In the genomic region with DNA sequence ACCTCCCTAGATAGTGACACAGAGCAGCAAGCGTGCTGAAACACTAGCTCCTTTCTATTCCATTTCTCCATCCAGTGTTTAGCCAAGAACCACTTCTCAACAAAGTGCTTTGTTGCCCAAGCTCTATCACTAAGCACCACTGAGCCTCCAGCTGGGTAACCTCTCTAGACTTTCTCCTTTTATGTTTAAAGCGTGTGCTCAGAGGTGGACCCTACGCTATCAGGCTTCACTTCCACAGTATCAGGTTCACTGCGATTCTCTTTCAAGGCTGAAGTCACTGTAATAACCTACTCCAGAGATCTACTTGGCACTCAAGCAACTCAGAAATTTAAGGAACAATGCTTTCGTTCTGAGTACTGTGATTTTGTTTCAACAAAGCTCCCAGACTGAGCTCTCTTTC, we compare ENCODE assay signal across 17 cellular contexts.
DNase-seq lines count a peak whose midpoint lies in the region; ATAC-seq, FAIRE-seq and TF ChIP-seq lines count a peak whose summit lies in the region.
"Had no signal": no experiment of that assay in that cellular context is flagged by ENCODE, and none has a peak within 500 bp of the region (broad histone marks: within the 10 kb centered on the region; RNA-seq: fewer than 3 reads in every experiment).

No MANE protein-coding gene starts in this region.

- POLR2A ChIA-PET in HepG2 (lab: Yijun Ruan, JAX): no interaction called here

- H4K20me1 ChIP-seq in HepG2 (ENCODE audit: insufficient read depth, low read length): no peaks in the 10 kb centered on the region

- H3K27me3 ChIP-seq in HepG2 (ENCODE audit: control insufficient read depth in 1 of 2, insufficient read depth in 2 of 2, low read length in 2 of 2) (no peaks in the 10 kb centered on the region), right lobe of liver (no peaks in the 10 kb centered on the region), esophagus muscularis mucosa (no peaks in the 10 kb centered on the region), psoas muscle (ENCODE audit: insufficient read depth in 3 of 3, low read length in 2 of 3) (no peaks in the 10 kb centered on the region), tibial nerve (no peaks in the 10 kb centered on the region)
- H3K27me3 ChIP-seq: MG63 had no signal

- H3K4me3 ChIP-seq in HepG2 (replicated peaks in 1 of 3; ENCODE audit: insufficient read depth in 1 of 3, low read depth in 2 of 3, low read length in 3 of 3) (no peak overlapping the region), right lobe of liver (no peak overlapping the region), esophagus muscularis mucosa (no peak overlapping the region), psoas muscle (no peak overlapping the region), tibial nerve (no peak overlapping the region)
- H3K4me3 ChIP-seq: A549, GM23248, MG63 had no signal

- no peak for TF ChIP-seq POLR2A in HepG2 (IDR thresholded peaks at IDR 0.05; ENCODE audit: insufficient read depth in 1 of 2, low read depth in 2 of 2, low read length in 2 of 2)
- TF ChIP-seq POLR2A in right lobe of liver (IDR thresholded peaks at IDR 0.05): no peak
- TF ChIP-seq POLR2A in esophagus muscularis mucosa (IDR thresholded peaks at IDR 0.05; ENCODE audit: low read depth): no peak
- TF ChIP-seq POLR2A in tibial nerve (IDR thresholded peaks at IDR 0.05): no peak

- no peak for TF ChIP-seq CTCF in HepG2 (CRISPR knock-in tag; IDR thresholded peaks at IDR 0.05)
- TF ChIP-seq CTCF in right lobe of liver (IDR thresholded peaks at IDR 0.05): no peak
- no peak for TF ChIP-seq CTCF in esophagus muscularis mucosa (IDR thresholded peaks at IDR 0.05)
- TF ChIP-seq CTCF in psoas muscle (IDR thresholded peaks at IDR 0.05): no peak
- no peak for TF ChIP-seq CTCF in tibial nerve (IDR thresholded peaks at IDR 0.05)

- DNase-seq in HepG2 (ENCODE audit: low spot score): no peak
- DNase-seq in right lobe of liver: no peak
- DNase-seq in NCI-H2107 (lab: John Stamatoyannopoulos, UW): peak; percentile 55
- peak; percentile 74 for DNase-seq in esophagus muscularis mucosa (ENCODE audit: extremely low spot score)
- DNase-seq in psoas muscle: no peak
- no peak for DNase-seq in HK-2 (ENCODE audit: unreplicated experiment)
- no peak for DNase-seq in activated CD8-positive, alpha-beta memory T cell treated with anti-CD3 and anti-CD28 coated beads, Interleukin-2, amount 50 U/mL, for 4 hours
- DNase-seq in tibial nerve (ENCODE audit: low spot score in 2 of 2): no peak
- DNase-seq: Calu3, GM23248, MG63, NCI-H2227 treated with DMSO at 0.1 percent for 48 hours, NCI-H774, SHP77, T-helper 17 cell had no signal

- BruUV-seq in HepG2 (replicated peaks; lab: Mats Ljungman, UMichigan): no TSS peak

- H3K36me3 ChIP-seq in HepG2 (replicated peaks in 1 of 2; ENCODE audit: control insufficient read depth in 1 of 2, insufficient read depth in 2 of 2, low read length in 2 of 2) (no peaks in the 10 kb centered on the region), right lobe of liver (no peaks in the 10 kb centered on the region), esophagus muscularis mucosa (no peaks in the 10 kb centered on the region), psoas muscle (ENCODE audit: insufficient read depth in 1 of 2, low read depth in 1 of 2) (no peaks in the 10 kb centered on the region), tibial nerve (no peaks in the 10 kb centered on the region)
- H3K36me3 ChIP-seq: MG63 had no signal

- H3K4me1 ChIP-seq in HepG2 (ENCODE audit: insufficient read depth, low read length) (no peaks in the 10 kb centered on the region), right lobe of liver (no peaks in the 10 kb centered on the region), esophagus muscularis mucosa (peaks cover 0 to 9% (median 0%) of the 10 kb centered on the region in 4 donors), psoas muscle (peaks cover 9% of the 10 kb centered on the region), tibial nerve (no peaks in the 10 kb centered on the region)
- H3K4me1 ChIP-seq: A549 had no signal

- ATAC-seq in HepG2 (peak; percentile 54), right lobe of liver (no peak), psoas muscle (peak in 3 of 4 donors; percentile 25 to 44 (median 27))
- ATAC-seq: A549, T-helper 17 cell had no signal

- peak; percentile 54 for FAIRE-seq in HepG2 (lab: Jason Lieb, UNC)
- FAIRE-seq: A549, RCC 7860 had no signal

- no peaks in the 10 kb centered on the region for H3K79me2 ChIP-seq in HepG2 (ENCODE audit: insufficient read depth, low read length)

- in situ Hi-C loops in HepG2 (cut with HindIII; ENCODE audit: extremely low pct_ligation_motif_present, low pct_unique_long_range_greater_than_20kb): no loop called here

- no peak overlapping the region for H2AFZ ChIP-seq in HepG2 (ENCODE audit: low read length)
- H2AFZ ChIP-seq: GM23248 had no signal

- no peak overlapping the region for H3K4me2 ChIP-seq in HepG2 (ENCODE audit: low read depth, low read length)
- H3K4me2 ChIP-seq: A549 had no signal

- intact Hi-C loops in HepG2 (cut with micrococcal nuclease; ENCODE audit: unreplicated experiment): no loop called here
- intact Hi-C loops in right lobe of liver (cut with DNase I): no loop called here
- intact Hi-C loops in esophagus muscularis mucosa (cut with DNase I): no loop called here
- intact Hi-C loops in psoas muscle (cut with DNase I): no loop called here

- no peak for TF ChIP-seq RAD21 in HepG2 (CRISPR knock-in tag; IDR thresholded peaks at IDR 0.05)

- no peak for TF ChIP-seq EP300 in HepG2 (IDR thresholded peaks at IDR 0.05; ENCODE audit: low read depth in 2 of 2, low read length in 2 of 2)
- TF ChIP-seq EP300 in HepG2 (CRISPR knock-in tag; IDR thresholded peaks at IDR 0.05; ENCODE audit: borderline replicate concordance): no peak
- TF ChIP-seq EP300 in esophagus muscularis mucosa (IDR thresholded peaks at IDR 0.05): no peak
- no peak for TF ChIP-seq EP300 in tibial nerve (IDR thresholded peaks at IDR 0.05)

- WGBS in HepG2 (ENCODE audit: low lambda C conversion rate): 23% methylated on average over 5 of the region's 5 CpGs
- 74% methylated on average over 5 of the region's 5 CpGs for WGBS in right lobe of liver (ENCODE audit: insufficient coverage, low coverage, low lambda C conversion rate, missing lambda C conversion rate)
- 88% methylated on average over 5 of the region's 5 CpGs for WGBS in esophagus muscularis mucosa
- 40 to 76% (median 44%) methylated on average over 5 of the region's 5 CpGs for WGBS in psoas muscle, 3 donors
- WGBS in tibial nerve, 2 donors: 66% methylated on average over 5 of the region's 5 CpGs

- H3K9ac ChIP-seq in HepG2 (ENCODE audit: insufficient read depth, low read depth, low read length): no peak overlapping the region
- H3K9ac ChIP-seq: GM23248 had no signal

- H3K27ac ChIP-seq in HepG2 (ENCODE audit: extremely low read length, insufficient read depth, low read length) (no peak overlapping the region), right lobe of liver (no peak overlapping the region), esophagus muscularis mucosa (replicated peaks in 1 of 4) (no peak overlapping the region), psoas muscle (no peak overlapping the region), tibial nerve (no peak overlapping the region)
- H3K27ac ChIP-seq: A549, GM23248 had no signal

- CTCF ChIA-PET in HepG2 (lab: Yijun Ruan, JAX; ENCODE audit: low intra/inter-chr PET ratio, low total read pairs): no interaction called here

- H3K9me3 ChIP-seq in HepG2 (ENCODE audit: low read length) (no peaks in the 10 kb centered on the region), right lobe of liver (no peaks in the 10 kb centered on the region), esophagus muscularis mucosa (no peaks in the 10 kb centered on the region), psoas muscle (no peaks in the 10 kb centered on the region), tibial nerve (no peaks in the 10 kb centered on the region)
- H3K9me3 ChIP-seq: A549, MG63 had no signal

TF ChIP-seq in HepG2, 621 proteins besides CTCF, POLR2A, EP300 and RAD21:
- TF ChIP-seq MBD4 (IDR thresholded peaks at IDR 0.05; ENCODE audit: borderline replicate concordance, low read length) (no peak), XRCC5 (optimal IDR thresholded peaks at IDR 0.05; ENCODE audit: low read length) (peak; percentile 42), SRF (IDR thresholded peaks at IDR 0.05; ENCODE audit: low read depth, low read length) (no peak)
- TF ChIP-seq, protein P1, sequence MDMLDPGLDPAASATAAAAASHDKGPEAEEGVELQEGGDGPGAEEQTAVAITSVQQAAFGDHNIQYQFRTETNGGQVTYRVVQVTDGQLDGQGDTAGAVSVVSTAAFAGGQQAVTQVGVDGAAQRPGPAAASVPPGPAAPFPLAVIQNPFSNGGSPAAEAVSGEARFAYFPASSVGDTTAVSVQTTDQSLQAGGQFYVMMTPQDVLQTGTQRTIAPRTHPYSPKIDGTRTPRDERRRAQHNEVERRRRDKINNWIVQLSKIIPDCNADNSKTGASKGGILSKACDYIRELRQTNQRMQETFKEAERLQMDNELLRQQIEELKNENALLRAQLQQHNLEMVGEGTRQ (IDR thresholded peaks at IDR 0.05; ENCODE audit: low read depth, low read length): no peak
- TF ChIP-seq, protein P1 (CRISPR knock-in tag; IDR thresholded peaks at IDR 0.05; ENCODE audit: borderline replicate concordance): no peak
TF ChIP-seq in HepG2: peak in this region for 1.

Comparison
In these comparisons a context has a peak if more than half of its experiments do, and no peak if none do; other contexts are left out.
1. ATAC-seq: peak in HepG2 (single experiment) and psoas muscle (3 of 4); none in right lobe of liver (0 of 4).
2. DNase-seq: peak in NCI-H2107 (single experiment) and esophagus muscularis mucosa (single experiment); none in HepG2 (single experiment), right lobe of liver (0 of 3), psoas muscle (0 of 2), HK-2 (single experiment), activated CD8-positive, alpha-beta memory T cell treated with anti-CD3 and anti-CD28 coated beads, Interleukin-2, amount 50 U/mL, for 4 hours (single experiment) and tibial nerve (0 of 2).